In genomic region chr11:134644489-134645456, GRCh38 we compare ENCODE assay signal across 21 cellular contexts.
DNase-seq lines count a peak whose midpoint lies in the region; ATAC-seq lines count a peak whose summit lies in the region.
"Had no signal": no experiment of that assay in that cellular context is flagged by ENCODE, and none has a peak within 500 bp of the region (broad histone marks: within the 10 kb centered on the region; RNA-seq: fewer than 3 reads in every experiment).

No MANE protein-coding gene starts in this region.

- intact Hi-C loops in left ventricle myocardium superior (cut with micrococcal nuclease), result no loop called here

- DNase-seq in NCI-H2107 treated with DMSO at 0.1 percent for 48 hours (lab: John Stamatoyannopoulos, UW; ENCODE audit: unreplicated experiment) (peak; percentile 19), NCI-H2107 (lab: John Stamatoyannopoulos, UW) (no peak), NCI-H345 (lab: John Stamatoyannopoulos, UW) (peak; percentile 56), left ventricle myocardium superior (no peak), retina (peak; percentile 47), DMS153 treated with DMSO at 0.1 percent for 48 hours (lab: John Stamatoyannopoulos, UW; ENCODE audit: unreplicated experiment) (no peak), activated gamma-delta T cell (lab: John Stamatoyannopoulos, UW) (no peak)
- DNase-seq: 8988T; activated CD4-positive, alpha-beta T cell treated with anti-CD3 and anti-CD28 coated beads, Interleukin-2, amount 10 ng/mL, durations not matched to agents 7 days and 5 days; activated gamma-delta T cell treated with Interleukin-2 at 50 U/mL for 16 hours; amniotic stem cell; effector memory CD4-positive, alpha-beta T cell; esophagus squamous epithelium; GF-D8; NCI-H1092 treated with DMSO at 0.1 percent for 48 hours; NCI-H2029 treated with DMSO at 0.1 percent for 48 hours; ovary; SK-N-SH; stimulated activated naive CD4-positive, alpha-beta T cell treated with Interleukin-2 at 50 U/mL for 16 hours; T1000 had no signal

- ATAC-seq in left ventricle myocardium superior, result peak; percentile 66
- ATAC-seq in GM21576 (IDR thresholded peaks at IDR 0.05; ENCODE audit: unreplicated experiment), result no peak

Comparison
In these comparisons a context has a peak if more than half of its experiments do, and no peak if none do; other contexts are left out.
1. DNase-seq: peak in NCI-H2107 treated with DMSO at 0.1 percent for 48 hours (single experiment), NCI-H345 (single experiment) and retina (single experiment); none in NCI-H2107 (single experiment), left ventricle myocardium superior (single experiment), DMS153 treated with DMSO at 0.1 percent for 48 hours (single experiment) and activated gamma-delta T cell (single experiment).